In genomic region chr17:57528084-57528451, GRCh38 we compare ENCODE assay signal across 13 cellular contexts.
DNase-seq lines count a peak whose midpoint lies in the region; ATAC-seq and TF ChIP-seq lines count a peak whose summit lies in the region.
"Had no signal": no experiment of that assay in that cellular context is flagged by ENCODE, and none has a peak within 500 bp of the region (broad histone marks: within the 10 kb centered on the region; RNA-seq: fewer than 3 reads in every experiment).

No MANE protein-coding gene starts in this region.

- H3K4me3 ChIP-seq in tibial nerve = no peak overlapping the region

- H3K27me3 ChIP-seq in layer of hippocampus (ENCODE audit: control insufficient read depth, insufficient read depth, low read length) (no peaks in the 10 kb centered on the region), tibial nerve (no peaks in the 10 kb centered on the region)

- DNase-seq in DMS53 (lab: John Stamatoyannopoulos, UW) (peak; percentile 50), DMS53 treated with DMSO at 0.1 percent for 48 hours (lab: John Stamatoyannopoulos, UW; ENCODE audit: unreplicated experiment) (no peak), NCI-H69 (lab: John Stamatoyannopoulos, UW) (peak; percentile 92), tibial nerve (ENCODE audit: low spot score in 2 of 2) (no peak)
- no peak for DNase-seq in activated T-cell treated with anti-CD3 and anti-CD28 coated beads, Interleukin-2, amount 50 U/mL, for 48 hours
- no peak for DNase-seq in stimulated activated CD4-positive, alpha-beta T cell treated with anti-CD3 and anti-CD28 coated beads, Interleukin-12 subunit alpha, Interleukin-12 subunit beta, amount 100 ng/mL, for 4 hours
- DNase-seq: 8988T; activated CD4-positive, alpha-beta T cell treated with anti-CD3 and anti-CD28 coated beads, Interleukin-2, amount 50 U/mL, for 48 hours; PC-3; stimulated activated naive CD8-positive, alpha-beta T cell treated with anti-CD3 and anti-CD28 coated beads, Interleukin-15, Interleukin-2, amounts not matched to agents 100 U/mL and 50 U/mL, for 24 hours had no signal

- no peaks in the 10 kb centered on the region for H3K9me3 ChIP-seq in tibial nerve

- no peak for ATAC-seq in GM21528 (IDR thresholded peaks at IDR 0.05; ENCODE audit: low FRiP score, unreplicated experiment)
- ATAC-seq: PC-3; stimulated activated naive CD8-positive, alpha-beta T cell treated with anti-CD3 and anti-CD28 coated beads, Interleukin-15, Interleukin-2, amounts not matched to agents 100 U/mL and 50 U/mL, for 24 hours had no signal

- no peak for TF ChIP-seq CTCF in tibial nerve (IDR thresholded peaks at IDR 0.05)

- 62 to 73% methylated on average over 7 of the region's 7 CpGs for WGBS in tibial nerve, 2 donors

- no peak for TF ChIP-seq POLR2A in tibial nerve (IDR thresholded peaks at IDR 0.05)

- no peak for TF ChIP-seq EP300 in tibial nerve (IDR thresholded peaks at IDR 0.05)

- H3K27ac ChIP-seq in layer of hippocampus (ENCODE audit: low read depth, low read length) (peak overlapping the region; percentile 78), tibial nerve (peak overlapping the region in 3 of 4 donors; percentile 56 to 80 (median 80))
- H3K27ac ChIP-seq: epithelial cell of prostate had no signal

- H3K36me3 ChIP-seq in tibial nerve = no peaks in the 10 kb centered on the region

- peaks cover 0 to 17% (median 9%) of the 10 kb centered on the region in 4 donors for H3K4me1 ChIP-seq in tibial nerve

Comparison
In these comparisons a context has a peak if more than half of its experiments do, and no peak if none do; other contexts are left out.
1. DNase-seq: peak in DMS53 (single experiment) and NCI-H69 (single experiment); none in DMS53 treated with DMSO at 0.1 percent for 48 hours (single experiment), tibial nerve (0 of 2), activated T-cell treated with anti-CD3 and anti-CD28 coated beads, Interleukin-2, amount 50 U/mL, for 48 hours (0 of 2) and stimulated activated CD4-positive, alpha-beta T cell treated with anti-CD3 and anti-CD28 coated beads, Interleukin-12 subunit alpha, Interleukin-12 subunit beta, amount 100 ng/mL, for 4 hours (single experiment).